ENCODE assay signal across 20 cellular contexts in the genomic region with DNA sequence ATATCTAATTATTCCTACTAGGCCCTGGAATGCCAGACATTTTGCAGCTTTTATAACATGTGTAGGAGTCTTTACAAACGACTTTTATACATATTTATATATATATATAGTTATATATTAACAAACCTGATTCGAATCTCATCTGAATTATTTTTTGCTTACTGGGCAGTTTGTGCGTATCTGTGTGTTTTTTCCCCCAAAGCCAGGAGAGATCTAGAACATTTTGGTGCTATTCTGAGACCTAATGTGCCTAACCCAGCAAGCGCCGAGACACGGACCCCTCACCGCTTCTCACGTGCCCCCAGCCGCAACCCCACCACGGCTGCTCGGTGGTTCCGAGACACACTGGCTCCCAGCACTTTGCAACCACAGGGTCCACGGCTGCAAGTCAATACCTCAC.
"Had no signal": no experiment of that assay in that cellular context is flagged by ENCODE, and none has a peak within 500 bp of the region (broad histone marks: within the 10 kb centered on the region; RNA-seq: fewer than 3 reads in every experiment).

No MANE protein-coding gene starts in this region.

- H3K9me3 Mint-ChIP-seq: dendritic cell treated with granulocyte-macrophage colony-stimulating factor and Interleukin-4, amounts not matched to agents 40 ng/mL and 50 ng/mL, for 4 days; naive B cell; nephron progenitor cell; stimulated activated effector memory CD8-positive, alpha-beta T cell treated with anti-CD3 and anti-CD28 coated beads, Interleukin-12 subunit alpha, Interleukin-12 subunit beta, amount 100 ng/mL, for 72 hours; stimulated activated naive CD8-positive, alpha-beta T cell treated with anti-CD3 and anti-CD28 coated beads, Interleukin-15, Interleukin-2, amounts not matched to agents 100 ng/mL and 50 ng/mL, for 24 hours had no signal

- H3K27me3 ChIP-seq: hepatocyte, right atrium auricular region, tibial artery, upper lobe of left lung, uterus had no signal

- H3K27ac Mint-ChIP-seq: dendritic cell treated with granulocyte-macrophage colony-stimulating factor and Interleukin-4, amounts not matched to agents 40 ng/mL and 50 ng/mL, for 4 days; naive B cell; nephron progenitor cell; stimulated activated effector memory CD8-positive, alpha-beta T cell treated with anti-CD3 and anti-CD28 coated beads, Interleukin-12 subunit alpha, Interleukin-12 subunit beta, amount 100 ng/mL, for 72 hours; stimulated activated naive CD8-positive, alpha-beta T cell treated with anti-CD3 and anti-CD28 coated beads, Interleukin-15, Interleukin-2, amounts not matched to agents 100 ng/mL and 50 ng/mL, for 24 hours had no signal

- ATAC-seq: foreskin keratinocyte; left colon; left ventricle myocardium superior; stimulated activated effector memory CD8-positive, alpha-beta T cell treated with anti-CD3 and anti-CD28 coated beads, Interleukin-12 subunit alpha, Interleukin-12 subunit beta, amount 100 ng/mL, for 72 hours had no signal

- H3K36me3 ChIP-seq: right atrium auricular region, tibial artery, upper lobe of left lung, uterus had no signal

- H3K4me1 ChIP-seq: foreskin keratinocyte had no signal

- H3K4me1 Mint-ChIP-seq: naive B cell had no signal

- H3K27ac ChIP-seq: foreskin keratinocyte, hepatocyte, tibial artery, upper lobe of left lung had no signal

- H3K4me3 Mint-ChIP-seq: dendritic cell treated with granulocyte-macrophage colony-stimulating factor and Interleukin-4, amounts not matched to agents 40 ng/mL and 50 ng/mL, for 4 days; naive B cell; nephron progenitor cell; stimulated activated effector memory CD8-positive, alpha-beta T cell treated with anti-CD3 and anti-CD28 coated beads, Interleukin-12 subunit alpha, Interleukin-12 subunit beta, amount 100 ng/mL, for 72 hours; stimulated activated naive CD8-positive, alpha-beta T cell treated with anti-CD3 and anti-CD28 coated beads, Interleukin-15, Interleukin-2, amounts not matched to agents 100 ng/mL and 50 ng/mL, for 24 hours had no signal

- H3K36me3 Mint-ChIP-seq: naive B cell; stimulated activated effector memory CD8-positive, alpha-beta T cell treated with anti-CD3 and anti-CD28 coated beads, Interleukin-12 subunit alpha, Interleukin-12 subunit beta, amount 100 ng/mL, for 72 hours had no signal

- H3K4me3 ChIP-seq: hepatocyte, lung, right atrium auricular region, tibial artery, upper lobe of left lung, uterus had no signal

- DNase-seq: foreskin keratinocyte; head of caudate nucleus; kidney; left colon; mesenchymal stem cell; naive B cell; nephron progenitor cell; posterior cingulate gyrus; stimulated activated CD4-positive, alpha-beta T cell treated with anti-CD3 and anti-CD28 coated beads, Interleukin-4, amount 100 ng/mL, for 1 hour; stimulated activated CD8-positive, alpha-beta memory T cell treated with anti-CD3 and anti-CD28 coated beads, Interleukin-4, amount 100 ng/mL, for 48 hours; tibial artery; upper lobe of left lung; uterus had no signal

- H3K9me3 ChIP-seq: right atrium auricular region, tibial artery, upper lobe of left lung, uterus had no signal
